ENCODE assay signal across 2 cellular contexts in the genomic region with DNA sequence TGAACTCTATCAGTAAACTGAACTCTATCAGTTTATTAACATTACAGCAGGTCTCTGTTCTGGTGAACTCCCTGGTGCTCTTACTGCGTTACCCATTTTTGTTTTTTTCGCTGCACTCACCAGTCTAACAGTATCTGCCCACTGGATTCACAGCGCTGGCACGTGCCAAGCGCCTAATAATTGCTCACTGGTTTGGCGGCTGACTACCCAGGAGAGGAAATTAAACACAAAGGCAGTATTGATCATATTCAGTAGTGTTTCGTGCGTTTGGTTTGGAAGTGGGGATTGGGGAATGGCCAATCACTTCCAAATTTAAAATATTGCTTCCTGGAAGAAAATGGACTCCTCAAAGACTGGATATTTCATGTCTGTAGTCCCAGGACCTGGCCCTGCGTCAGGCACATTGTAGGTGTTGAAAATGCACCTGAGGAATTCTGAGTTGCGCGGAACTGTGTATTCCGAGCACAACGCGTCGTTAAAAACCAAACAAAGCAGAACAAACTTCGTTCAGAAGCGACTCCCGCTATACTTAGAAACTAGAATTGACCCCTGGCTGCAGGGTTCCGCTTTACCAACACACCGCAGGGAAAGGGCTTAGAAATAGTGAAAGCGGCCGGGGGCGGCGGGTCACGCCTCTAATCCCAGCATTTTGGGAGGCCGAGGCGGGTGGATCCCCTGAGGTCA.
A peak's percentile ranks its signal among the peaks of the same experiment; 100 is the strongest.
TF ChIP-seq lines count a peak whose summit lies in the region.

No MANE protein-coding gene starts in this region.

TF ChIP-seq in SK-N-SH treated with all-trans-retinoic acid at 6 μM for 48 hours, 23 proteins besides CTCF, POLR2A, EP300 and RAD21:
- TF ChIP-seq PATZ1 (CRISPR knock-in tag; IDR thresholded peaks at IDR 0.05; ENCODE audit: borderline replicate concordance), result no peak
- no peak for TF ChIP-seq ZC3H10 (CRISPR knock-in tag; IDR thresholded peaks at IDR 0.05)

TF ChIP-seq in K562, 482 proteins besides CTCF, POLR2A, EP300 and RAD21 (continues in another document):
- TF ChIP-seq NUFIP1 (IDR thresholded peaks at IDR 0.05; ENCODE audit: partially characterized antibody) (no peak), SPI1 (IDR thresholded peaks at IDR 0.05; ENCODE audit: borderline replicate concordance, low read depth, low read length) (0 out of 2 replicates have a peak, but pooled peaks have one; percentile 42), SRSF3 (IDR thresholded peaks at IDR 0.05; ENCODE audit: insufficient read depth, low read length) (no peak), SUPT5H (IDR thresholded peaks at IDR 0.05) (no peak), ZBTB5 (IDR thresholded peaks at IDR 0.05) (no peak), ZNF146 (CRISPR knock-in tag; IDR thresholded peaks at IDR 0.05; ENCODE audit: unreplicated experiment) (no peak), EZH2 (IDR thresholded peaks at IDR 0.05; ENCODE audit: borderline replicate concordance, low read depth, low read length) (no peak), CSDE1 (IDR thresholded peaks at IDR 0.05) (no peak), CCAR2 (IDR thresholded peaks at IDR 0.05; ENCODE audit: low read depth, low read length) (no peak), PHF20 (IDR thresholded peaks at IDR 0.05; ENCODE audit: partially characterized antibody) (no peak), SMARCE1 (IDR thresholded peaks at IDR 0.05) (no peak), MYNN (IDR thresholded peaks at IDR 0.05) (no peak), MYNN (CRISPR knock-in tag; IDR thresholded peaks at IDR 0.05) (no peak), PCBP1 (IDR thresholded peaks at IDR 0.05; ENCODE audit: low read depth, low read length, poor library complexity, severe bottlenecking) (no peak), NR3C1 (CRISPR knock-in tag; IDR thresholded peaks at IDR 0.05) (no peak), CBX5 (IDR thresholded peaks at IDR 0.05; ENCODE audit: borderline replicate concordance, low read depth) (no peak), TAF15 (IDR thresholded peaks at IDR 0.05; ENCODE audit: low read depth, low read length) (no peak), MTF1 (CRISPR knock-in tag; IDR thresholded peaks at IDR 0.05; ENCODE audit: borderline replicate concordance) (no peak), NR2C1 (IDR thresholded peaks at IDR 0.05) (no peak), NR2C1 (tag; IDR thresholded peaks at IDR 0.05) (no peak), E2F6 (IDR thresholded peaks at IDR 0.05; ENCODE audit: borderline replicate concordance in 1 of 2, extremely low read depth in 1 of 2, insufficient read depth in 1 of 2, insufficient read length in 1 of 2, low read depth in 1 of 2, low read length in 1 of 2, poor library complexity in 1 of 2, severe bottlenecking in 1 of 2) (peak in 1 of 2 experiments; percentile 60), THAP12 (CRISPR knock-in tag; IDR thresholded peaks at IDR 0.05) (no peak), DIDO1 (tag; IDR thresholded peaks at IDR 0.05; ENCODE audit: low read depth) (no peak), ZC3H4 (CRISPR knock-in tag; IDR thresholded peaks at IDR 0.05; ENCODE audit: borderline replicate concordance) (peak; percentile 61; the same call in 1 of the 2 replicates), U2AF1 (optimal IDR thresholded peaks at IDR 0.05; ENCODE audit: low read depth, low read length) (no peak), KDM2B (CRISPR knock-in tag; IDR thresholded peaks at IDR 0.05) (no peak), TRIM28 (IDR thresholded peaks at IDR 0.05) (no peak), RBM39 (optimal IDR thresholded peaks at IDR 0.05; ENCODE audit: low read depth, low read length) (no peak), ZNF395 (CRISPR knock-in tag; IDR thresholded peaks at IDR 0.05) (no peak; the same call in none of the 2 replicates), CREB1 (IDR thresholded peaks at IDR 0.05) (no peak), CREB1 (CRISPR knock-in tag; IDR thresholded peaks at IDR 0.05) (no peak)
- TF ChIP-seq, protein P1, sequence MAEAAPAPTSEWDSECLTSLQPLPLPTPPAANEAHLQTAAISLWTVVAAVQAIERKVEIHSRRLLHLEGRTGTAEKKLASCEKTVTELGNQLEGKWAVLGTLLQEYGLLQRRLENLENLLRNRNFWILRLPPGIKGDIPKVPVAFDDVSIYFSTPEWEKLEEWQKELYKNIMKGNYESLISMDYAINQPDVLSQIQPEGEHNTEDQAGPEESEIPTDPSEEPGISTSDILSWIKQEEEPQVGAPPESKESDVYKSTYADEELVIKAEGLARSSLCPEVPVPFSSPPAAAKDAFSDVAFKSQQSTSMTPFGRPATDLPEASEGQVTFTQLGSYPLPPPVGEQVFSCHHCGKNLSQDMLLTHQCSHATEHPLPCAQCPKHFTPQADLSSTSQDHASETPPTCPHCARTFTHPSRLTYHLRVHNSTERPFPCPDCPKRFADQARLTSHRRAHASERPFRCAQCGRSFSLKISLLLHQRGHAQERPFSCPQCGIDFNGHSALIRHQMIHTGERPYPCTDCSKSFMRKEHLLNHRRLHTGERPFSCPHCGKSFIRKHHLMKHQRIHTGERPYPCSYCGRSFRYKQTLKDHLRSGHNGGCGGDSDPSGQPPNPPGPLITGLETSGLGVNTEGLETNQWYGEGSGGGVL (CRISPR knock-in tag; IDR thresholded peaks at IDR 0.05), result no peak
- TF ChIP-seq, protein P2, sequence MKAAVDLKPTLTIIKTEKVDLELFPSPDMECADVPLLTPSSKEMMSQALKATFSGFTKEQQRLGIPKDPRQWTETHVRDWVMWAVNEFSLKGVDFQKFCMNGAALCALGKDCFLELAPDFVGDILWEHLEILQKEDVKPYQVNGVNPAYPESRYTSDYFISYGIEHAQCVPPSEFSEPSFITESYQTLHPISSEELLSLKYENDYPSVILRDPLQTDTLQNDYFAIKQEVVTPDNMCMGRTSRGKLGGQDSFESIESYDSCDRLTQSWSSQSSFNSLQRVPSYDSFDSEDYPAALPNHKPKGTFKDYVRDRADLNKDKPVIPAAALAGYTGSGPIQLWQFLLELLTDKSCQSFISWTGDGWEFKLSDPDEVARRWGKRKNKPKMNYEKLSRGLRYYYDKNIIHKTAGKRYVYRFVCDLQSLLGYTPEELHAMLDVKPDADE (conservative IDR thresholded peaks at IDR 0.05; ENCODE audit: control insufficient read depth, low read depth, low read length), result no peak
- TF ChIP-seq, protein P3, sequence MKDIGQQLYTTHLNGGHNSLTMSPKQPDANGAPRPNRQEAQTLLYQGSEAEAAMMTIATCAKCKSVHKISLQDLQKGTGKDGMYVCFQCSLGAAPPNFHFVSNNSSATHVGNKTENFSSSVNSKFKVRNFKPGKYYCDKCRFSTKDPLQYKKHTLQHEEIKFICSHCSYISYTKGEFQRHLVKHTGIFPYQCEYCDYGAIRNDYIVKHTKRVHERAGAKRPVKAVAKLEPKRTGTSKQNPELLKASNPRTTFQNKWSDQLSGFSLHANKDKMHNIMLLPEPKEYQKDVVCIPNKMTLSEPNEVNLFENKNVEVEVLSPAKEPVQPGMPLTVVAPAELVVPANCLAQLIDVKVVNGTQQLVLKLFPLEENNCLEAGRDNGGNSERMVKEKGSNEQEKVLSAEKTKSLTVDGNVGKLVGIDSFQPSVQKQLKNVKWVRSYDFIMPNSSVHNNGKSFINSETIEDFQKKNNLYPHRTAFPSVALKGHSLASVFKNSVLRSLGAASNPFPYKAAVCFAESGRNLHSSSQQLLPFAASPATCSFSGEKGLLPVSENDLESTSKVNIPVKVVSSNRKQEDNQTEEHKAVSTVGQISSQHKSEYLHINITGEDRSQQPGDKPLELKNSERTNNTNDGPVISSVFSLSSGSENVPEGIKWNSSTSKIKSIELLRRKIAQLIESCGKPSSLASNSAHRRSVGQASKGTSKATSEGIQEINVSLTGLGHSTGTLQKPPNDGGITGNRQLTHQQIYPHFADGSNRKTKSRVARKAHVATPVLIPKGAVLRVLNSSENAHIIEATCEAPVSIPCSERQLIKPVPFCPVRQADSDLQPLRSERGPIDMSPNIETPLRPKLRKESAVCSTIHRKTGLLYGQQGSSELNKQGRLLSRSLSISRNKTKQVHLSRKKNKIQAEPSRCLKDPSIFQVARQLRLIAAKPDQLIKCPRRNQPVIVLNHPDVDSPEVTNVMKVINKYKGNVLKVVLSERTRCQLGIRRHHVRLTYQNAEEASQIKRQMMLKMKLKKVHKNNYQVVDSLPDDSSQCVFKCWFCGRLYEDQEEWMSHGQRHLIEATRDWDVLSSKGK (CRISPR knock-in tag; IDR thresholded peaks at IDR 0.05), result no peak
- TF ChIP-seq, protein P4, sequence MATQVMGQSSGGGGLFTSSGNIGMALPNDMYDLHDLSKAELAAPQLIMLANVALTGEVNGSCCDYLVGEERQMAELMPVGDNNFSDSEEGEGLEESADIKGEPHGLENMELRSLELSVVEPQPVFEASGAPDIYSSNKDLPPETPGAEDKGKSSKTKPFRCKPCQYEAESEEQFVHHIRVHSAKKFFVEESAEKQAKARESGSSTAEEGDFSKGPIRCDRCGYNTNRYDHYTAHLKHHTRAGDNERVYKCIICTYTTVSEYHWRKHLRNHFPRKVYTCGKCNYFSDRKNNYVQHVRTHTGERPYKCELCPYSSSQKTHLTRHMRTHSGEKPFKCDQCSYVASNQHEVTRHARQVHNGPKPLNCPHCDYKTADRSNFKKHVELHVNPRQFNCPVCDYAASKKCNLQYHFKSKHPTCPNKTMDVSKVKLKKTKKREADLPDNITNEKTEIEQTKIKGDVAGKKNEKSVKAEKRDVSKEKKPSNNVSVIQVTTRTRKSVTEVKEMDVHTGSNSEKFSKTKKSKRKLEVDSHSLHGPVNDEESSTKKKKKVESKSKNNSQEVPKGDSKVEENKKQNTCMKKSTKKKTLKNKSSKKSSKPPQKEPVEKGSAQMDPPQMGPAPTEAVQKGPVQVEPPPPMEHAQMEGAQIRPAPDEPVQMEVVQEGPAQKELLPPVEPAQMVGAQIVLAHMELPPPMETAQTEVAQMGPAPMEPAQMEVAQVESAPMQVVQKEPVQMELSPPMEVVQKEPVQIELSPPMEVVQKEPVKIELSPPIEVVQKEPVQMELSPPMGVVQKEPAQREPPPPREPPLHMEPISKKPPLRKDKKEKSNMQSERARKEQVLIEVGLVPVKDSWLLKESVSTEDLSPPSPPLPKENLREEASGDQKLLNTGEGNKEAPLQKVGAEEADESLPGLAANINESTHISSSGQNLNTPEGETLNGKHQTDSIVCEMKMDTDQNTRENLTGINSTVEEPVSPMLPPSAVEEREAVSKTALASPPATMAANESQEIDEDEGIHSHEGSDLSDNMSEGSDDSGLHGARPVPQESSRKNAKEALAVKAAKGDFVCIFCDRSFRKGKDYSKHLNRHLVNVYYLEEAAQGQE (CRISPR knock-in tag; IDR thresholded peaks at IDR 0.05; ENCODE audit: low read depth), result no peak
